11 cellular contexts compared by ENCODE assay signal in genomic region chrX:13373807-13374187, GRCh38. TPM values are rescaled to one million over a fixed set of nuclear protein-coding genes. Genes with fewer than 3 reads are reported as not detected.
DNase-seq lines count a peak whose midpoint lies in the region; ATAC-seq and TF ChIP-seq lines count a peak whose summit lies in the region.
"Had no signal": no experiment of that assay in that cellular context is flagged by ENCODE, and none has a peak within 500 bp of the region (broad histone marks: within the 10 kb centered on the region; RNA-seq: fewer than 3 reads in every experiment).

No MANE protein-coding gene starts in this region.

- TF ChIP-seq POLR2A in gastrocnemius medialis (IDR thresholded peaks at IDR 0.05), result no peak

- H3K27me3 ChIP-seq in ACC112 (ENCODE audit: insufficient read depth, low read length) (no peaks in the 10 kb centered on the region), MG63 (no peaks in the 10 kb centered on the region), lung (ENCODE audit: control insufficient read depth, insufficient read depth) (no peaks in the 10 kb centered on the region), gastrocnemius medialis (no peaks in the 10 kb centered on the region)

- WGBS in lung, 2 donors, result 42 to 53% methylated on average over 3 of the region's 3 CpGs

- H3K36me3 ChIP-seq in ACC112 (ENCODE audit: insufficient read depth, low read length) (no peaks in the 10 kb centered on the region), MG63 (no peaks in the 10 kb centered on the region), lung (ENCODE audit: control insufficient read depth in 2 of 2, insufficient read depth in 2 of 2, low read length in 2 of 2) (no peaks in the 10 kb centered on the region), gastrocnemius medialis (no peaks in the 10 kb centered on the region)

- H3K4me3 ChIP-seq in ACC112 (ENCODE audit: low read depth, low read length) (peak overlapping the region; percentile 25; the same call in 1 of the 2 replicates), MG63 (no peak overlapping the region), lung (no peak overlapping the region), gastrocnemius medialis (no peak overlapping the region)

- H2AFZ ChIP-seq in ACC112 (ENCODE audit: low read length, unreplicated experiment), result peak overlapping the region; percentile 85

- TF ChIP-seq CTCF in lung (IDR thresholded peaks at IDR 0.05; ENCODE audit: control extremely low read depth, extremely low read depth) (no peak), gastrocnemius medialis (IDR thresholded peaks at IDR 0.05 in 4 of 5, conservative IDR thresholded peaks at IDR 0.05 in 1 of 5) (no peak)

- peak; percentile 12 for DNase-seq in MG63
- DNase-seq in epithelial cell of prostate (ENCODE audit: low read depth, low spot score), result no peak
- DNase-seq in lung (ENCODE audit: low spot score), result no peak
- DNase-seq in gastrocnemius medialis, result no peak
- no peak for DNase-seq in SHP77 treated with DMSO at 0.1 percent for 48 hours (lab: John Stamatoyannopoulos, UW)
- DNase-seq: activated gamma-delta T cell treated with Interleukin-2 at 50 U/mL for 16 hours; CD4-positive, alpha-beta T cell had no signal

- in situ Hi-C loops in gastrocnemius medialis (cut with MboI; ENCODE audit: low sequenced_read_pairs in 4 of 4), result no loop called here

- H3K27ac ChIP-seq in ACC112 (ENCODE audit: low read depth, low read length) (peak overlapping the region; percentile 88), epithelial cell of prostate (peak overlapping the region; percentile 36), lung (ENCODE audit: low read depth in 1 of 2, low read length in 1 of 2) (peak overlapping the region; percentile 17 to 21), gastrocnemius medialis (no peak overlapping the region)

- intact Hi-C loops in gastrocnemius medialis (cut with DNase I; ENCODE audit: low total_unique reads), result no loop called here

- H3K4me1 ChIP-seq in ACC112 (ENCODE audit: control insufficient read depth, insufficient read depth, low read length, unreplicated experiment) (peaks cover 59% of the 10 kb centered on the region), lung (ENCODE audit: control insufficient read depth in 2 of 2, insufficient read depth in 2 of 2, low read length in 2 of 2) (no peaks in the 10 kb centered on the region), gastrocnemius medialis (no peaks in the 10 kb centered on the region)

- H3K79me2 ChIP-seq in ACC112 (ENCODE audit: control insufficient read depth, insufficient read depth, low read length, unreplicated experiment), result no peaks in the 10 kb centered on the region

- no peaks in the 10 kb centered on the region for H3K9me3 ChIP-seq in MG63
- H3K9me3 ChIP-seq in lung (ENCODE audit: control insufficient read depth in 2 of 2, insufficient read depth in 1 of 2, low read length in 1 of 2), result peaks cover 0 to 3% of the 10 kb centered on the region in 2 donors
- H3K9me3 ChIP-seq in gastrocnemius medialis, result no peaks in the 10 kb centered on the region

- peak; percentile 37 for ATAC-seq in lung (ENCODE audit: insufficient read depth, low FRiP score)
- no peak for ATAC-seq in esophagus mucosa
- ATAC-seq in GM21717 (IDR thresholded peaks at IDR 0.05; ENCODE audit: unreplicated experiment), result no peak
- no peak for ATAC-seq in gastrocnemius medialis

RNA-seq across cellular contexts. Expression of gene ATXN3L, which starts 53.9 kb away (rescaled TPM):
- total RNA-seq in MG63 (2014; rRNA removed; shearing (Covaris generic); ENCODE audit: low replicate concordance), result not detected in 2 replicates
- total RNA-seq in lung, result not detected
- polyA plus RNA-seq in lung, result not detected
- total RNA-seq in esophagus mucosa, result not detected
- total RNA-seq in gastrocnemius medialis, result not detected
- total RNA-seq: CD4-positive, alpha-beta T cell; lower leg skin had no signal

Comparison
In these comparisons a context has a peak if more than half of its experiments do, and no peak if none do; other contexts are left out.
1. H3K27ac ChIP-seq: peak in ACC112 (single experiment), epithelial cell of prostate (single experiment) and lung (2 of 2); none in gastrocnemius medialis (0 of 4).